In genomic region chr17:76337413-76337777, GRCh38 we compare ENCODE assay signal across 1 cellular context.
TF ChIP-seq lines count a peak whose summit lies in the region.

No MANE protein-coding gene starts in this region.

TF ChIP-seq in endothelial cell of umbilical vein, 7 proteins besides CTCF, POLR2A, EP300 and RAD21:
- TF ChIP-seq GATA2 (IDR thresholded peaks at IDR 0.05; ENCODE audit: insufficient read depth, insufficient read length, low read depth, low read length) = no peak
- TF ChIP-seq JUN (IDR thresholded peaks at IDR 0.05; ENCODE audit: borderline replicate concordance, insufficient read depth, insufficient read length, low read depth) = peak; percentile 12
- peak; percentile 27 for TF ChIP-seq FOS (IDR thresholded peaks at IDR 0.05; ENCODE audit: borderline replicate concordance, insufficient read depth, low read length)
